9 cellular contexts compared by ENCODE assay signal in the genomic region with DNA sequence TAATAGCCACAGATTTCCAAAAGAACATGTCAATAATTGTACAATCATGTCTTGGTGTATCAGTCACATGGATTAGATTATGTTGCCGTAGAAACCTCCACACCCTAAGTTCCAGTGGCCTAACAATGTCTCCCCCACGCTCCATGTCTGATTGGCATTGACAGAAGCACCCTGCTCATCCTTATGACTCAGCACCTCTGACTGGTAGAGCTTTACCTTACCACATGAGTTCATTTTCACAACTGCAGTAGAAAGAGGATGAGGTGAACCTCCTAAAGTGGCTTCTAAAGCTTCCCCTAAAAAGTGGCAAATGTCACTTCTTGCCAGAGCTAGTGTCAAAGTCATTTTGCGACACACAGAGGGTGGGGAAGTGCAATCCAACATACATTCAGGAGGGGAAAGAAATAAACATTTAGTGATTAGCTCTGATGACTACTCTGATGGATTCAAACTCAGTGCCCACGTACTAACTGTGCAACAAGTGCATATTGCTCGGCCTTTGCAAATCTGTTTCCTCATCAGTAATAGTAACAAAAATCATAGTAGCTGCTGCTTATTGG. TPM values are rescaled to one million over a fixed set of nuclear protein-coding genes. Genes with fewer than 3 reads are reported as not detected.
DNase-seq lines count a peak whose midpoint lies in the region; ATAC-seq and TF ChIP-seq lines count a peak whose summit lies in the region.
"Had no signal": no experiment of that assay in that cellular context is flagged by ENCODE, and none has a peak within 500 bp of the region (broad histone marks: within the 10 kb centered on the region; RNA-seq: fewer than 3 reads in every experiment).

No MANE protein-coding gene starts in this region.

- peak; percentile 57 for ATAC-seq in GM19463 (IDR thresholded peaks at IDR 0.05; ENCODE audit: unreplicated experiment)
- peak; percentile 64 for ATAC-seq in HG03439 (IDR thresholded peaks at IDR 0.05; ENCODE audit: unreplicated experiment)
- peak; percentile 73 for ATAC-seq in activated T-helper 17 cell treated with anti-CD3 and anti-CD28 coated beads, Interleukin-2, amount 50 U/mL, for 72 hours (replicated peaks)
- ATAC-seq in GM18873 (IDR thresholded peaks at IDR 0.05; ENCODE audit: low FRiP score, unreplicated experiment), result no peak
- ATAC-seq in WTC11, result no peak

- POLR2A ChIA-PET in WTC11 (lab: Charles Lee), result no interaction called here

- peaks cover 0 to 5% (median 0%) of the 10 kb centered on the region in 3 donors for H3K27me3 Mint-ChIP-seq in CD14-positive monocyte (ENCODE audit: low read depth in 3 of 3)
- H3K27me3 Mint-ChIP-seq in activated T-helper 17 cell treated with anti-CD3 and anti-CD28 coated beads, Interleukin-2, amount 50 U/mL, for 72 hours, result peaks cover 23% of the 10 kb centered on the region
- H3K27me3 Mint-ChIP-seq in WTC11 (ENCODE audit: low read depth), result peaks cover 10% of the 10 kb centered on the region

- DNase-seq in CD14-positive monocyte (ENCODE audit: low spot score), result no peak
- no peak for DNase-seq in substantia nigra (lab: John Stamatoyannopoulos, UW)
- no peak for DNase-seq in WTC11 (ENCODE audit: low spot score)
- DNase-seq in COLO829 (ENCODE audit: low spot score), result no peak
- DNase-seq: activated CD4-positive, alpha-beta T cell treated with anti-CD3 and anti-CD28 coated beads, Interleukin-2, amount 50 U/mL, for 4 hours had no signal

- H3K4me3 Mint-ChIP-seq in CD14-positive monocyte (peak overlapping the region in 1 of 2 donors; percentile 7), WTC11 (no peak overlapping the region)
- H3K4me3 Mint-ChIP-seq in activated T-helper 17 cell treated with anti-CD3 and anti-CD28 coated beads, Interleukin-2, amount 50 U/mL, for 72 hours, result no peak overlapping the region

- TF ChIP-seq CTCF in CD14-positive monocyte (IDR thresholded peaks at IDR 0.05), result no peak
- TF ChIP-seq CTCF in WTC11 (IDR thresholded peaks at IDR 0.05), result no peak

- H3K36me3 Mint-ChIP-seq in CD14-positive monocyte (no peaks in the 10 kb centered on the region), WTC11 (peaks cover 50% of the 10 kb centered on the region)
- no peaks in the 10 kb centered on the region for H3K36me3 Mint-ChIP-seq in activated T-helper 17 cell treated with anti-CD3 and anti-CD28 coated beads, Interleukin-2, amount 50 U/mL, for 72 hours (ENCODE audit: low read depth)

- H3K27ac ChIP-seq in substantia nigra (ENCODE audit: low read depth, low read length, poor library complexity, severe bottlenecking), result no peak overlapping the region

- peaks cover 2 to 5% (median 3%) of the 10 kb centered on the region in 7 donors for H3K9me3 Mint-ChIP-seq in CD14-positive monocyte
- peaks cover 5% of the 10 kb centered on the region for H3K9me3 Mint-ChIP-seq in activated T-helper 17 cell treated with anti-CD3 and anti-CD28 coated beads, Interleukin-2, amount 50 U/mL, for 72 hours
- H3K9me3 Mint-ChIP-seq in WTC11, result peaks cover 86% of the 10 kb centered on the region

- intact Hi-C loops in CD14-positive monocyte (cut with micrococcal nuclease), result no loop called here

- H3K27ac Mint-ChIP-seq in CD14-positive monocyte (peak overlapping the region in 6 of 7 donors; percentile 43 to 85 (median 76)), WTC11 (no peak overlapping the region)
- no peak overlapping the region for H3K27ac Mint-ChIP-seq in activated T-helper 17 cell treated with anti-CD3 and anti-CD28 coated beads, Interleukin-2, amount 50 U/mL, for 72 hours

- H3K4me1 Mint-ChIP-seq in CD14-positive monocyte (peaks cover 29% of the 10 kb centered on the region), WTC11 (no peaks in the 10 kb centered on the region)
- H3K4me1 Mint-ChIP-seq in activated T-helper 17 cell treated with anti-CD3 and anti-CD28 coated beads, Interleukin-2, amount 50 U/mL, for 72 hours, result no peaks in the 10 kb centered on the region

- CTCF ChIA-PET in WTC11 (lab: Charles Lee), result no interaction called here

TF ChIP-seq in WTC11, 78 proteins besides CTCF, POLR2A, EP300 and RAD21 (continues in another document):
- TF ChIP-seq E2F4 (CRISPR knock-in tag; IDR thresholded peaks at IDR 0.05; ENCODE audit: borderline replicate concordance, low read depth), result no peak
- TF ChIP-seq ZBTB21 (CRISPR knock-in tag; IDR thresholded peaks at IDR 0.05; ENCODE audit: borderline replicate concordance), result no peak
- no peak for TF ChIP-seq USF2 (CRISPR knock-in tag; IDR thresholded peaks at IDR 0.05)
- no peak for TF ChIP-seq PRDM15 (CRISPR knock-in tag; IDR thresholded peaks at IDR 0.05)
- no peak for TF ChIP-seq SMAD4 (CRISPR knock-in tag; IDR thresholded peaks at IDR 0.05)
- TF ChIP-seq FOXK1 (CRISPR knock-in tag; IDR thresholded peaks at IDR 0.05), result no peak
- no peak for TF ChIP-seq ZNF416 (CRISPR knock-in tag; IDR thresholded peaks at IDR 0.05)
- TF ChIP-seq ZNF219 (CRISPR knock-in tag; IDR thresholded peaks at IDR 0.05; ENCODE audit: borderline replicate concordance), result no peak
- TF ChIP-seq, protein P1, sequence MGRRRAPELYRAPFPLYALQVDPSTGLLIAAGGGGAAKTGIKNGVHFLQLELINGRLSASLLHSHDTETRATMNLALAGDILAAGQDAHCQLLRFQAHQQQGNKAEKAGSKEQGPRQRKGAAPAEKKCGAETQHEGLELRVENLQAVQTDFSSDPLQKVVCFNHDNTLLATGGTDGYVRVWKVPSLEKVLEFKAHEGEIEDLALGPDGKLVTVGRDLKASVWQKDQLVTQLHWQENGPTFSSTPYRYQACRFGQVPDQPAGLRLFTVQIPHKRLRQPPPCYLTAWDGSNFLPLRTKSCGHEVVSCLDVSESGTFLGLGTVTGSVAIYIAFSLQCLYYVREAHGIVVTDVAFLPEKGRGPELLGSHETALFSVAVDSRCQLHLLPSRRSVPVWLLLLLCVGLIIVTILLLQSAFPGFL (CRISPR knock-in tag; IDR thresholded peaks at IDR 0.05; ENCODE audit: borderline replicate concordance), result no peak
- no peak for TF ChIP-seq ZNF317 (CRISPR knock-in tag; IDR thresholded peaks at IDR 0.05; ENCODE audit: borderline replicate concordance, low read depth)
- TF ChIP-seq RORB (CRISPR knock-in tag; IDR thresholded peaks at IDR 0.05), result no peak

RNA-seq across cellular contexts. Expression of gene LYPD8, which starts 30.6 kb away (rescaled TPM):
- polyA plus RNA-seq in CD14-positive monocyte, result not detected
- total RNA-seq in activated T-helper 17 cell treated with anti-CD3 and anti-CD28 coated beads, Interleukin-2, amount 50 U/mL, for 72 hours, result not detected
- total RNA-seq in WTC11 (2021), result not detected in 3 replicates

RNA-seq across cellular contexts. Expression of gene SH3BP5L, which starts 39.5 kb away (rescaled TPM):
- polyA plus RNA-seq in CD14-positive monocyte, result 1 to 10 TPM; 4.0 to 4.3 TPM
- total RNA-seq in activated T-helper 17 cell treated with anti-CD3 and anti-CD28 coated beads, Interleukin-2, amount 50 U/mL, for 72 hours, result 10 to 100 TPM; 21.0 to 25.6 TPM
- total RNA-seq in WTC11 (2021), result 28.3 to 32.9 TPM (median 28.3 TPM) in 3 replicates

RNA-seq across cellular contexts. Expression of gene ZNF672, which starts 51.8 kb away (rescaled TPM):
- 10 to 100 TPM; 23.4 to 23.9 TPM for polyA plus RNA-seq in CD14-positive monocyte
- total RNA-seq in activated T-helper 17 cell treated with anti-CD3 and anti-CD28 coated beads, Interleukin-2, amount 50 U/mL, for 72 hours, result 10 to 100 TPM; 36.1 to 38.8 TPM
- 34.1 to 37.9 TPM (median 34.6 TPM) in 3 replicates for total RNA-seq in WTC11 (2021)

Comparison
In these comparisons a context has a peak if more than half of its experiments do, and no peak if none do; other contexts are left out.
1. H3K27ac Mint-ChIP-seq: peak in CD14-positive monocyte (6 of 7); none in activated T-helper 17 cell treated with anti-CD3 and anti-CD28 coated beads, Interleukin-2, amount 50 U/mL, for 72 hours (single experiment) and WTC11 (single experiment).
2. ATAC-seq: peak in GM19463 (single experiment), HG03439 (single experiment) and activated T-helper 17 cell treated with anti-CD3 and anti-CD28 coated beads, Interleukin-2, amount 50 U/mL, for 72 hours (single experiment); none in GM18873 (single experiment) and WTC11 (single experiment).